ENCODE assay signal across 18 cellular contexts in genomic region chr6:24692851-24693592, GRCh38. TPM values are rescaled to one million over a fixed set of nuclear protein-coding genes. Genes with fewer than 3 reads are reported as not detected.
A peak's percentile ranks its signal among the peaks of the same experiment; 100 is the strongest.
DNase-seq lines count a peak whose midpoint lies in the region; ATAC-seq, FAIRE-seq and TF ChIP-seq lines count a peak whose summit lies in the region.
"Had no signal": no experiment of that assay in that cellular context is flagged by ENCODE, and none has a peak within 500 bp of the region (broad histone marks: within the 10 kb centered on the region; RNA-seq: fewer than 3 reads in every experiment).

No MANE protein-coding gene starts in this region.

- peaks cover 42% of the 10 kb centered on the region for H3K4me1 Mint-ChIP-seq in activated CD4-positive, alpha-beta T cell treated with anti-CD3 and anti-CD28 coated beads for 36 hours
- peaks cover 10% of the 10 kb centered on the region for H3K4me1 Mint-ChIP-seq in activated CD4-positive, alpha-beta T cell treated with anti-CD3 and anti-CD28 coated beads, Interleukin-2, amount 10 ng/mL, durations not matched to agents 24 days and 14 days
- peaks cover 12% of the 10 kb centered on the region for H3K4me1 Mint-ChIP-seq in WTC11
- peaks cover 13 to 21% (median 16%) of the 10 kb centered on the region in 4 donors for H3K4me1 Mint-ChIP-seq in naive thymus-derived CD8-positive, alpha-beta T cell

- ATAC-seq in activated CD4-positive, alpha-beta T cell treated with anti-CD3 and anti-CD28 coated beads for 36 hours, result no peak
- peak; percentile 62 for ATAC-seq in WTC11
- ATAC-seq in naive thymus-derived CD8-positive, alpha-beta T cell, result peak; percentile 59 to 83
- ATAC-seq in HG03469 (IDR thresholded peaks at IDR 0.05; ENCODE audit: unreplicated experiment), result no peak
- ATAC-seq in left lobe of liver, result no peak
- ATAC-seq: GM12878 had no signal

- no peak overlapping the region for H3K4me3 ChIP-seq in MM.1S (ENCODE audit: low read length)
- H3K4me3 ChIP-seq: BLaER1 treated with 17β-estradiol and CSF1 and Interleukin-3, amounts not matched to agents 10 nM and 100 nM; GM12878; PC-9 had no signal

- no peak overlapping the region for H3K4me2 ChIP-seq in MM.1S (ENCODE audit: low read depth, low read length)
- H3K4me2 ChIP-seq: BLaER1 treated with 17β-estradiol and CSF1 and Interleukin-3, amounts not matched to agents 10 nM and 100 nM; PC-9 had no signal

- H3K9me3 ChIP-seq in MM.1S (replicated peaks; ENCODE audit: insufficient read depth, low read length), result no peaks in the 10 kb centered on the region
- H3K9me3 ChIP-seq: BLaER1 treated with 17β-estradiol and CSF1 and Interleukin-3, amounts not matched to agents 10 nM and 100 nM; Caco-2 had no signal

- intact Hi-C loops in activated CD4-positive, alpha-beta T cell treated with anti-CD3 and anti-CD28 coated beads for 36 hours (cut with DNase I, micrococcal nuclease), result loop anchor here in 1 of 2 experiments (10.0 kb wide), 2 partner anchors 168 to 288 kb away; partner anchors contain the start of gene MRS2
- intact Hi-C loops in activated CD4-positive, alpha-beta T cell treated with anti-CD3 and anti-CD28 coated beads, Interleukin-2, amount 10 ng/mL, durations not matched to agents 24 days and 14 days (cut with micrococcal nuclease), result loop anchor here (10.0 kb wide), 1 partner anchor 48 kb away; the partner anchor contains the start of gene KIAA0319

- DNase-seq in activated CD4-positive, alpha-beta T cell treated with anti-CD3 and anti-CD28 coated beads for 36 hours, result no peak
- no peak for DNase-seq in activated CD4-positive, alpha-beta T cell treated with anti-CD3 and anti-CD28 coated beads, Interleukin-2, amount 10 ng/mL, durations not matched to agents 24 days and 14 days
- DNase-seq in GM18507 (ENCODE audit: extremely low spot score, insufficient read length, low read depth), result no peak
- DNase-seq in WTC11 (ENCODE audit: low spot score), result no peak
- DNase-seq in naive thymus-derived CD8-positive, alpha-beta T cell, result peak in 2 of 10 donors; percentile 37 to 48
- no peak for DNase-seq in MM.1S
- DNase-seq in left lobe of liver (ENCODE audit: low spot score), result no peak
- DNase-seq: Caco-2, Kasumi-1, NCI-H1436 treated with DMSO at 0.1 percent for 48 hours, NCI-H2081 treated with DMSO at 0.1 percent for 48 hours, NCI-H226, NCI-H526, PC-9 had no signal

- H3K36me3 ChIP-seq in MM.1S (replicated peaks; ENCODE audit: insufficient read depth, low read length), result no peaks in the 10 kb centered on the region

- no peak overlapping the region for H3K27ac ChIP-seq in MM.1S (ENCODE audit: low read length)
- H3K27ac ChIP-seq: BLaER1 treated with 17β-estradiol and CSF1 and Interleukin-3, amounts not matched to agents 10 nM and 100 nM; PC-9 had no signal

- CTCF ChIA-PET in activated CD4-positive, alpha-beta T cell treated with anti-CD3 and anti-CD28 coated beads for 36 hours (lab: Charles Lee), result interaction anchor here (1.0 to 8.1 kb wide), 2 partner anchors 109 to 170 kb away, joined by 3 to 79 read pairs; no protein-coding TSS in a partner anchor
- CTCF ChIA-PET in WTC11 (lab: Charles Lee), result interaction anchor here (0.6 kb wide), 1 partner anchor 64 kb away, joined by 4 read pairs; no protein-coding TSS in a partner anchor

- no peaks in the 10 kb centered on the region for H3K9me2 ChIP-seq in MM.1S (replicated peaks; ENCODE audit: insufficient read depth, low read length)

- peaks cover 7% of the 10 kb centered on the region; the same call in 1 of the 2 replicates for H3F3A ChIP-seq in MM.1S (ENCODE audit: insufficient read depth, low read length)

- H3K4me1 ChIP-seq in MM.1S (ENCODE audit: low read length), result no peaks in the 10 kb centered on the region
- H3K4me1 ChIP-seq: BLaER1 treated with 17β-estradiol and CSF1 and Interleukin-3, amounts not matched to agents 10 nM and 100 nM; Caco-2 had no signal

- H3K9me3 Mint-ChIP-seq in activated CD4-positive, alpha-beta T cell treated with anti-CD3 and anti-CD28 coated beads for 36 hours (ENCODE audit: low read depth), result no peaks in the 10 kb centered on the region
- no peaks in the 10 kb centered on the region for H3K9me3 Mint-ChIP-seq in activated CD4-positive, alpha-beta T cell treated with anti-CD3 and anti-CD28 coated beads, Interleukin-2, amount 10 ng/mL, durations not matched to agents 24 days and 14 days
- no peaks in the 10 kb centered on the region for H3K9me3 Mint-ChIP-seq in WTC11
- H3K9me3 Mint-ChIP-seq in naive thymus-derived CD8-positive, alpha-beta T cell, result no peaks in the 10 kb centered on the region

- TF ChIP-seq CTCF in WTC11 (IDR thresholded peaks at IDR 0.05) (no peak), MM.1S (IDR thresholded peaks at IDR 0.05; ENCODE audit: low read length) (no peak)

- H3K4me3 Mint-ChIP-seq in activated CD4-positive, alpha-beta T cell treated with anti-CD3 and anti-CD28 coated beads for 36 hours, result no peak overlapping the region
- H3K4me3 Mint-ChIP-seq in activated CD4-positive, alpha-beta T cell treated with anti-CD3 and anti-CD28 coated beads, Interleukin-2, amount 10 ng/mL, durations not matched to agents 24 days and 14 days, result no peak overlapping the region
- no peak overlapping the region for H3K4me3 Mint-ChIP-seq in WTC11
- H3K4me3 Mint-ChIP-seq in naive thymus-derived CD8-positive, alpha-beta T cell, result no peak overlapping the region

- no peak overlapping the region for H3K9ac ChIP-seq in MM.1S (ENCODE audit: low read length)

- H3K36me3 Mint-ChIP-seq in activated CD4-positive, alpha-beta T cell treated with anti-CD3 and anti-CD28 coated beads for 36 hours (ENCODE audit: low read depth), result peaks cover 8% of the 10 kb centered on the region
- peaks cover 3% of the 10 kb centered on the region for H3K36me3 Mint-ChIP-seq in activated CD4-positive, alpha-beta T cell treated with anti-CD3 and anti-CD28 coated beads, Interleukin-2, amount 10 ng/mL, durations not matched to agents 24 days and 14 days (ENCODE audit: low read depth)
- H3K36me3 Mint-ChIP-seq in WTC11, result peaks cover 9% of the 10 kb centered on the region
- H3K36me3 Mint-ChIP-seq in naive thymus-derived CD8-positive, alpha-beta T cell, result peaks cover 0 to 5% (median 0%) of the 10 kb centered on the region in 3 donors

- H3K79me2 ChIP-seq in MM.1S (ENCODE audit: low read length), result no peaks in the 10 kb centered on the region

- POLR2A ChIA-PET in activated CD4-positive, alpha-beta T cell treated with anti-CD3 and anti-CD28 coated beads for 36 hours (lab: Charles Lee), result no interaction called here
- POLR2A ChIA-PET in WTC11 (lab: Charles Lee), result interaction anchor here (0.6 kb wide), 1 partner anchor 44 kb away, joined by 3 read pairs; no protein-coding TSS in a partner anchor
- POLR2A ChIA-PET in naive thymus-derived CD8-positive, alpha-beta T cell (lab: Charles Lee), result no interaction called here

- no peaks in the 10 kb centered on the region for H4K20me1 ChIP-seq in MM.1S (ENCODE audit: insufficient read depth, low read length)
- H4K20me1 ChIP-seq: BLaER1 treated with 17β-estradiol and CSF1 and Interleukin-3, amounts not matched to agents 10 nM and 100 nM had no signal

- H3K27ac Mint-ChIP-seq in activated CD4-positive, alpha-beta T cell treated with anti-CD3 and anti-CD28 coated beads for 36 hours, result peak overlapping the region; percentile 53
- H3K27ac Mint-ChIP-seq in activated CD4-positive, alpha-beta T cell treated with anti-CD3 and anti-CD28 coated beads, Interleukin-2, amount 10 ng/mL, durations not matched to agents 24 days and 14 days, result no peak overlapping the region
- H3K27ac Mint-ChIP-seq in WTC11, result 0 out of 2 replicates have a peak overlapping the region, but pooled peaks have one; percentile 14
- H3K27ac Mint-ChIP-seq in naive thymus-derived CD8-positive, alpha-beta T cell, result peak overlapping the region in 7 of 10 donors; percentile 11 to 87 (median 68)

- FAIRE-seq in GM18507 (lab: Jason Lieb, UNC), result peak; percentile 12
- FAIRE-seq: GM12878, H1 had no signal

- H3K27me3 Mint-ChIP-seq in activated CD4-positive, alpha-beta T cell treated with anti-CD3 and anti-CD28 coated beads for 36 hours, result no peaks in the 10 kb centered on the region
- H3K27me3 Mint-ChIP-seq in activated CD4-positive, alpha-beta T cell treated with anti-CD3 and anti-CD28 coated beads, Interleukin-2, amount 10 ng/mL, durations not matched to agents 24 days and 14 days, result no peaks in the 10 kb centered on the region
- no peaks in the 10 kb centered on the region for H3K27me3 Mint-ChIP-seq in WTC11 (ENCODE audit: low read depth)
- H3K27me3 Mint-ChIP-seq in naive thymus-derived CD8-positive, alpha-beta T cell, result no peaks in the 10 kb centered on the region

- H2AFZ ChIP-seq in MM.1S (ENCODE audit: low read length), result no peak overlapping the region
- H2AFZ ChIP-seq: PC-9 had no signal

- H3K27me3 ChIP-seq in MM.1S (replicated peaks; ENCODE audit: insufficient read depth, low read length), result no peaks in the 10 kb centered on the region
- H3K27me3 ChIP-seq: BLaER1 treated with 17β-estradiol and CSF1 and Interleukin-3, amounts not matched to agents 10 nM and 100 nM had no signal

RNA-seq across cellular contexts. Expression of gene C6orf62, which starts 25.9 kb away (rescaled TPM):
- 100 to 1,000 TPM; 141 to 147 TPM for total RNA-seq in activated CD4-positive, alpha-beta T cell treated with anti-CD3 and anti-CD28 coated beads for 36 hours
- total RNA-seq in activated CD4-positive, alpha-beta T cell treated with anti-CD3 and anti-CD28 coated beads, Interleukin-2, amount 10 ng/mL, durations not matched to agents 24 days and 14 days, result 113 and 118 TPM in 2 replicates
- 74.3 to 86.4 TPM (median 75.9 TPM) in 3 replicates for total RNA-seq in WTC11 (2021)
- total RNA-seq in naive thymus-derived CD8-positive, alpha-beta T cell, result 100 to 1,000 TPM; 188 to 190 TPM
- 100 to 1,000 TPM in 2 of 3 donors, 10 to 100 TPM in 1; 81.5 to 126 (median 101) TPM for polyA plus RNA-seq in naive thymus-derived CD8-positive, alpha-beta T cell
- total RNA-seq in left lobe of liver, result 44.8 TPM

RNA-seq across cellular contexts. Expression of gene ACOT13, which starts 26.1 kb away (rescaled TPM):
- 10 to 100 TPM; 37.3 to 47.9 TPM for total RNA-seq in activated CD4-positive, alpha-beta T cell treated with anti-CD3 and anti-CD28 coated beads for 36 hours
- 25.3 and 30.0 TPM in 2 replicates for total RNA-seq in activated CD4-positive, alpha-beta T cell treated with anti-CD3 and anti-CD28 coated beads, Interleukin-2, amount 10 ng/mL, durations not matched to agents 24 days and 14 days
- total RNA-seq in WTC11 (2021) (54.0 to 64.0 TPM (median 62.8 TPM) in 3 replicates), left lobe of liver (43.4 TPM)
- 10 to 100 TPM; 10.8 to 11.0 TPM for total RNA-seq in naive thymus-derived CD8-positive, alpha-beta T cell
- 10 to 100 TPM; 16.5 to 19.0 (median 16.5) TPM for polyA plus RNA-seq in naive thymus-derived CD8-positive, alpha-beta T cell

RNA-seq across cellular contexts. Expression of gene TDP2, which starts 26.3 kb away (rescaled TPM):
- 10 to 100 TPM; 41.4 to 45.4 TPM for total RNA-seq in activated CD4-positive, alpha-beta T cell treated with anti-CD3 and anti-CD28 coated beads for 36 hours
- 45.3 and 45.9 TPM in 2 replicates for total RNA-seq in activated CD4-positive, alpha-beta T cell treated with anti-CD3 and anti-CD28 coated beads, Interleukin-2, amount 10 ng/mL, durations not matched to agents 24 days and 14 days
- total RNA-seq in WTC11 (2021) (43.5 to 49.1 TPM (median 45.8 TPM) in 3 replicates), left lobe of liver (21.8 TPM)
- total RNA-seq in naive thymus-derived CD8-positive, alpha-beta T cell, result 10 to 100 TPM; 74.7 to 76.6 TPM
- polyA plus RNA-seq in naive thymus-derived CD8-positive, alpha-beta T cell, result 10 to 100 TPM; 37.9 to 49.1 (median 44.5) TPM

RNA-seq across cellular contexts. Expression of gene KIAA0319, which starts 47.0 kb away (rescaled TPM):
- under 1 TPM; 0.09 TPM for total RNA-seq in activated CD4-positive, alpha-beta T cell treated with anti-CD3 and anti-CD28 coated beads for 36 hours
- total RNA-seq in activated CD4-positive, alpha-beta T cell treated with anti-CD3 and anti-CD28 coated beads, Interleukin-2, amount 10 ng/mL, durations not matched to agents 24 days and 14 days, result 0.02 TPM in 1 of 2 replicates, not detected in the other
- total RNA-seq in WTC11 (2021) (0.41 to 0.81 TPM (median 0.50 TPM) in 3 replicates), left lobe of liver (not detected)
- not detected for total RNA-seq in naive thymus-derived CD8-positive, alpha-beta T cell
- under 1 TPM in 2 of 3 donors, not detected in 1; 0.07 TPM for polyA plus RNA-seq in naive thymus-derived CD8-positive, alpha-beta T cell

Comparison
In these comparisons a context has a peak if more than half of its experiments do, and no peak if none do; other contexts are left out.
1. ATAC-seq: peak in WTC11 (single experiment) and naive thymus-derived CD8-positive, alpha-beta T cell (2 of 2); none in activated CD4-positive, alpha-beta T cell treated with anti-CD3 and anti-CD28 coated beads for 36 hours (single experiment), HG03469 (single experiment) and left lobe of liver (single experiment).